In genomic region chr4:173910911-173911310, GRCh38 we compare ENCODE assay signal across 12 cellular contexts.
"Had no signal": no experiment of that assay in that cellular context is flagged by ENCODE, and none has a peak within 500 bp of the region (broad histone marks: within the 10 kb centered on the region; RNA-seq: fewer than 3 reads in every experiment).

No MANE protein-coding gene starts in this region.

- DNase-seq: activated CD4-positive, alpha-beta T cell treated with anti-CD3 and anti-CD28 coated beads for 1 hour; activated CD4-positive, alpha-beta T cell treated with anti-CD3 and anti-CD28 coated beads, Interleukin-2, amount 50 U/mL, for 4 hours; erythroblast; heart right ventricle; mammary epithelial cell; ovary; T-helper 2 cell; trophoblast cell had no signal

- H3K4me1 ChIP-seq: gastroesophageal sphincter, suprapubic skin had no signal

- H3K27ac ChIP-seq: cardiac muscle cell, gastroesophageal sphincter, heart right ventricle, ovary, suprapubic skin had no signal

- FAIRE-seq: islet of Langerhans had no signal

- H3K27me3 ChIP-seq: cardiac muscle cell, gastroesophageal sphincter, heart right ventricle, ovary, suprapubic skin had no signal

- H3K4me3 ChIP-seq: cardiac muscle cell, gastroesophageal sphincter, heart right ventricle, ovary, suprapubic skin had no signal

- H3K9me3 ChIP-seq: gastroesophageal sphincter, heart right ventricle, ovary, suprapubic skin had no signal

- H3K36me3 ChIP-seq: cardiac muscle cell, gastroesophageal sphincter, heart right ventricle, ovary, suprapubic skin had no signal
